Comparison of ENCODE assay signal across 8 cellular contexts in genomic region chr22:41920271-41920976, GRCh38. TPM values are rescaled to one million over a fixed set of nuclear protein-coding genes. Genes with fewer than 3 reads are reported as not detected.
DNase-seq lines count a peak whose midpoint lies in the region; ATAC-seq and TF ChIP-seq lines count a peak whose summit lies in the region.

No MANE protein-coding gene starts in this region.

- H3K4me1 Mint-ChIP-seq in activated CD4-positive, alpha-beta memory T cell treated with anti-CD3 and anti-CD28 coated beads for 36 hours (ENCODE audit: low read depth) = peaks cover 21% of the 10 kb centered on the region
- peaks cover 18% of the 10 kb centered on the region for H3K4me1 Mint-ChIP-seq in activated CD4-positive, alpha-beta memory T cell treated with anti-CD3 and anti-CD28 coated beads, Interleukin-2, amount 10 ng/mL, durations not matched to agents 7 days and 5 days

- peaks cover 19 to 30% (median 21%) of the 10 kb centered on the region in 4 donors for H3K4me1 ChIP-seq in esophagus muscularis mucosa
- peaks cover 23% of the 10 kb centered on the region for H3K4me1 ChIP-seq in suprapubic skin

- TF ChIP-seq POLR2A in esophagus muscularis mucosa (IDR thresholded peaks at IDR 0.05; ENCODE audit: low read depth) = no peak
- no peak for TF ChIP-seq POLR2A in suprapubic skin (IDR thresholded peaks at IDR 0.05)

- no peak for TF ChIP-seq CTCF in esophagus muscularis mucosa (IDR thresholded peaks at IDR 0.05)
- TF ChIP-seq CTCF in suprapubic skin (IDR thresholded peaks at IDR 0.05) = no peak

- no peaks in the 10 kb centered on the region for H3K36me3 ChIP-seq in esophagus muscularis mucosa
- H3K36me3 ChIP-seq in suprapubic skin = no peaks in the 10 kb centered on the region

- intact Hi-C loops in activated CD4-positive, alpha-beta memory T cell treated with anti-CD3 and anti-CD28 coated beads for 36 hours (cut with micrococcal nuclease) = no loop called here
- intact Hi-C loops in esophagus muscularis mucosa (cut with DNase I) = no loop called here

- H3K27ac Mint-ChIP-seq in activated CD4-positive, alpha-beta memory T cell treated with anti-CD3 and anti-CD28 coated beads for 36 hours = no peak overlapping the region
- no peak overlapping the region for H3K27ac Mint-ChIP-seq in activated CD4-positive, alpha-beta memory T cell treated with anti-CD3 and anti-CD28 coated beads, Interleukin-2, amount 10 ng/mL, durations not matched to agents 7 days and 5 days

- ATAC-seq in HG03108 (IDR thresholded peaks at IDR 0.05; ENCODE audit: unreplicated experiment) = peak; percentile 17

- H3K27ac ChIP-seq in esophagus muscularis mucosa (replicated peaks in 1 of 4) (no peak overlapping the region), suprapubic skin (no peak overlapping the region)

- H3K27me3 ChIP-seq in esophagus muscularis mucosa = peaks cover 4 to 74% (median 28%) of the 10 kb centered on the region in 4 donors
- H3K27me3 ChIP-seq in suprapubic skin = peaks cover 30% of the 10 kb centered on the region

- POLR2A ChIA-PET in activated CD4-positive, alpha-beta memory T cell treated with anti-CD3 and anti-CD28 coated beads for 36 hours (lab: Charles Lee) = interaction anchor here (0.8 to 1.6 kb wide), 3 partner anchors 13 to 58 kb away, joined by 3 to 5 read pairs (median 4); no protein-coding TSS in a partner anchor
- POLR2A ChIA-PET in activated CD4-positive, alpha-beta memory T cell treated with anti-CD3 and anti-CD28 coated beads, Interleukin-2, amount 10 ng/mL, durations not matched to agents 7 days and 5 days (lab: Charles Lee) = interaction anchor here (1.0 to 1.1 kb wide), 2 partner anchors 10 to 26 kb away, joined by 3 to 4 read pairs; partner anchors contain the start of gene CENPM

- peaks cover 17% of the 10 kb centered on the region for H3K27me3 Mint-ChIP-seq in activated CD4-positive, alpha-beta memory T cell treated with anti-CD3 and anti-CD28 coated beads for 36 hours
- H3K27me3 Mint-ChIP-seq in activated CD4-positive, alpha-beta memory T cell treated with anti-CD3 and anti-CD28 coated beads, Interleukin-2, amount 10 ng/mL, durations not matched to agents 7 days and 5 days = peaks cover 34% of the 10 kb centered on the region

- no peaks in the 10 kb centered on the region for H3K9me3 ChIP-seq in esophagus muscularis mucosa
- H3K9me3 ChIP-seq in suprapubic skin = no peaks in the 10 kb centered on the region

- H3K4me3 Mint-ChIP-seq in activated CD4-positive, alpha-beta memory T cell treated with anti-CD3 and anti-CD28 coated beads for 36 hours = peak overlapping the region; percentile 8
- H3K4me3 Mint-ChIP-seq in activated CD4-positive, alpha-beta memory T cell treated with anti-CD3 and anti-CD28 coated beads, Interleukin-2, amount 10 ng/mL, durations not matched to agents 7 days and 5 days = no peak overlapping the region

- peaks cover 3% of the 10 kb centered on the region for H3K36me3 Mint-ChIP-seq in activated CD4-positive, alpha-beta memory T cell treated with anti-CD3 and anti-CD28 coated beads for 36 hours
- no peaks in the 10 kb centered on the region for H3K36me3 Mint-ChIP-seq in activated CD4-positive, alpha-beta memory T cell treated with anti-CD3 and anti-CD28 coated beads, Interleukin-2, amount 10 ng/mL, durations not matched to agents 7 days and 5 days (ENCODE audit: low read depth)

- WGBS in esophagus muscularis mucosa = 73% methylated on average over 13 of the region's 21 CpGs
- 68% methylated on average over 12 of the region's 21 CpGs for WGBS in suprapubic skin

- no peaks in the 10 kb centered on the region for H3K9me3 Mint-ChIP-seq in activated CD4-positive, alpha-beta memory T cell treated with anti-CD3 and anti-CD28 coated beads for 36 hours
- no peaks in the 10 kb centered on the region for H3K9me3 Mint-ChIP-seq in activated CD4-positive, alpha-beta memory T cell treated with anti-CD3 and anti-CD28 coated beads, Interleukin-2, amount 10 ng/mL, durations not matched to agents 7 days and 5 days

- CTCF ChIA-PET in activated CD4-positive, alpha-beta memory T cell treated with anti-CD3 and anti-CD28 coated beads for 36 hours (lab: Charles Lee) = no interaction called here
- CTCF ChIA-PET in activated CD4-positive, alpha-beta memory T cell treated with anti-CD3 and anti-CD28 coated beads, Interleukin-2, amount 10 ng/mL, durations not matched to agents 7 days and 5 days (lab: Charles Lee) = no interaction called here

- H3K4me3 ChIP-seq in esophagus muscularis mucosa (peak overlapping the region; percentile 54 to 60 (median 58)), suprapubic skin (peak overlapping the region; percentile 52)

- TF ChIP-seq EP300 in esophagus muscularis mucosa (IDR thresholded peaks at IDR 0.05) (no peak), suprapubic skin (IDR thresholded peaks at IDR 0.05) (no peak)

- no peak for DNase-seq in activated CD4-positive, alpha-beta memory T cell treated with anti-CD3 and anti-CD28 coated beads for 36 hours
- DNase-seq in activated CD4-positive, alpha-beta memory T cell treated with anti-CD3 and anti-CD28 coated beads, Interleukin-2, amount 10 ng/mL, durations not matched to agents 7 days and 5 days = no peak
- DNase-seq in esophagus muscularis mucosa (ENCODE audit: extremely low spot score) (no peak), suprapubic skin (ENCODE audit: low spot score in 2 of 2) (no peak), HK-2 (ENCODE audit: unreplicated experiment) (no peak), D341Med (ENCODE audit: low spot score) (no peak)
- no peak for DNase-seq in stimulated activated CD4-positive, alpha-beta T cell treated with anti-CD3 and anti-CD28 coated beads, Interleukin-4, amount 100 ng/mL, for 1 hour

RNA-seq across cellular contexts. Expression of gene SHISA8, which starts 5.5 kb away (rescaled TPM):
- 1 to 10 TPM in 1 of 2 experiments, under 1 TPM in 1; 0.97 to 1.1 TPM for total RNA-seq in activated CD4-positive, alpha-beta memory T cell treated with anti-CD3 and anti-CD28 coated beads for 36 hours
- total RNA-seq in activated CD4-positive, alpha-beta memory T cell treated with anti-CD3 and anti-CD28 coated beads, Interleukin-2, amount 10 ng/mL, durations not matched to agents 7 days and 5 days = not detected
- under 1 TPM in 1 of 4 donors, not detected in 3; 0.83 TPM for total RNA-seq in esophagus muscularis mucosa
- total RNA-seq in suprapubic skin = not detected

RNA-seq across cellular contexts. Expression of gene TNFRSF13C, which starts 6.2 kb away (rescaled TPM):
- total RNA-seq in activated CD4-positive, alpha-beta memory T cell treated with anti-CD3 and anti-CD28 coated beads for 36 hours = 1 to 10 TPM; 3.2 to 5.0 TPM
- total RNA-seq in activated CD4-positive, alpha-beta memory T cell treated with anti-CD3 and anti-CD28 coated beads, Interleukin-2, amount 10 ng/mL, durations not matched to agents 7 days and 5 days = 1 to 10 TPM; 2.3 to 2.6 TPM
- total RNA-seq in esophagus muscularis mucosa (under 1 TPM in 2 of 4 donors, not detected in 2; 0.17 to 0.33 TPM), suprapubic skin (1 to 10 TPM; 1.1 to 2.6 (median 1.9) TPM)

RNA-seq across cellular contexts. Expression of gene CENPM, which starts 26.5 kb away (rescaled TPM):
- 100 to 1,000 TPM in 1 of 2 experiments, 10 to 100 TPM in 1; 99.9 to 106 TPM for total RNA-seq in activated CD4-positive, alpha-beta memory T cell treated with anti-CD3 and anti-CD28 coated beads for 36 hours
- total RNA-seq in activated CD4-positive, alpha-beta memory T cell treated with anti-CD3 and anti-CD28 coated beads, Interleukin-2, amount 10 ng/mL, durations not matched to agents 7 days and 5 days = 10 to 100 TPM; 71.8 to 81.2 TPM
- total RNA-seq in esophagus muscularis mucosa = not detected
- total RNA-seq in suprapubic skin = 10 to 100 TPM in 1 of 4 donors, 1 to 10 TPM in 3; 8.8 to 16.5 (median 9.2) TPM

RNA-seq across cellular contexts. Expression of gene SEPTIN3, which starts 48.8 kb away (rescaled TPM):
- total RNA-seq in activated CD4-positive, alpha-beta memory T cell treated with anti-CD3 and anti-CD28 coated beads for 36 hours = 1 to 10 TPM; 2.2 to 2.8 TPM
- total RNA-seq in activated CD4-positive, alpha-beta memory T cell treated with anti-CD3 and anti-CD28 coated beads, Interleukin-2, amount 10 ng/mL, durations not matched to agents 7 days and 5 days = 1 to 10 TPM; 2.8 to 3.2 TPM
- under 1 TPM; under 0.01 to 0.50 (median 0.36) TPM for total RNA-seq in esophagus muscularis mucosa
- 1 to 10 TPM; 1.1 to 2.7 (median 1.7) TPM for total RNA-seq in suprapubic skin

Comparison
In these comparisons a context has a peak if more than half of its experiments do, and no peak if none do; other contexts are left out.
1. RNA of gene CENPM, which starts 26.5 kb away (total RNA-seq): 99.9 to 106 TPM in activated CD4-positive, alpha-beta memory T cell treated with anti-CD3 and anti-CD28 coated beads for 36 hours, 71.8 to 81.2 TPM in activated CD4-positive, alpha-beta memory T cell treated with anti-CD3 and anti-CD28 coated beads, Interleukin-2, amount 10 ng/mL, durations not matched to agents 7 days and 5 days and 8.8 to 16.5 TPM in suprapubic skin; not detected in esophagus muscularis mucosa; every median in the first group is over 4 times any median in the second.